In the genomic region with DNA sequence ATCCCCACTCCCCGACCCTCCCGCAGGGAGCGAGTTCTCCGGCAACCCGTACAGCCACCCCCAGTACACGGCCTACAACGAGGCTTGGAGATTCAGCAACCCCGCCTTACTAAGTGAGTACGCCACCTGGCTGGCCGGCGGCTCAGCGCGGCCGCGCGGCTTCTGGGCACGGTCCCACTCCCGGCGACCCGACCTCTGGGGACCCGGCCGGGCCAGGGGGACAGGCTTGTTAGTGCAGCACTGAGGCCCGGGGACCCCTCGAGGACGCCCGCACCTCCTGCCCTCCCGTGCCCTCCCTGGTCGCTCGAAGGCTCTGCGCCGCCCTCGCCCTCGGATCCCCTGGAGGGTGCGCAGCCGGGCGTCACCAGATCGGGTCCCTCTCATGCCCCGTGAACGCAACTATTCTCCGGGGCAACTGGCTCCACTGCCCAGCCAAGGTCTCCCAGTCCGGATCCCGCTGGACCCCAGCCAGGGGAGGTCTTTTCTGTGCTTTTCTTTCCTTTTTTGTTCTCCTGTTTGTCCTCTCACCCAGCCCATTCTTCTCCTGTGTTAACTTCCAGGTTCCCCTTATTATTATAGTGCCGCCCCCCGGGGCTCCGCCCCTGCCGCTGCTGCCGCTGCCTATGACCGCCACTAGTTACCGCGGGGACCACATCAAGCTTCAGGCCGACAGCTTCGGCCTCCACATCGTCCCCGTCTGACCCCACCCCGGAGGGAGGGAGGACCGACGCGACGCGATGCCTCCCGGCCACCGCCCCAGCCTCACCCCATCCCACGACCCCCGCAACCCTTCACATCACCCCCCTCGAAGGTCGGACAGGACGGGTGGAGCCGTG, we compare ENCODE assay signal across 8 cellular contexts.
DNase-seq lines count a peak whose midpoint lies in the region; ATAC-seq and TF ChIP-seq lines count a peak whose summit lies in the region.

No MANE protein-coding gene starts in this region.

- H3K27ac ChIP-seq in HEK293 (ENCODE audit: extremely low read depth, low read depth, low read length) (no peak overlapping the region), neural progenitor cell (no peak overlapping the region)

- H3K9me3 Mint-ChIP-seq in WTC11 (no peaks in the 10 kb centered on the region), neural progenitor cell (peaks cover 7% of the 10 kb centered on the region)

- TF ChIP-seq POLR2A in erythroblast (IDR thresholded peaks at IDR 0.05; ENCODE audit: low read length): no peak

- POLR2A ChIA-PET in HEK293 (lab: Yijun Ruan, JAX) (no interaction called here), WTC11 (lab: Charles Lee) (interaction anchor here (0.9 kb wide), 1 partner anchor 273 kb away, joined by 3 read pairs; no protein-coding TSS in a partner anchor)

- no peaks in the 10 kb centered on the region for H3K36me3 ChIP-seq in HEK293 (ENCODE audit: control insufficient read depth in 2 of 2, insufficient read depth in 1 of 2, low read length in 2 of 2)
- no peaks in the 10 kb centered on the region for H3K36me3 ChIP-seq in neural progenitor cell

- peaks cover 90% of the 10 kb centered on the region for H4K20me1 ChIP-seq in neural progenitor cell (ENCODE audit: low read depth)

- no peaks in the 10 kb centered on the region for H3K4me1 ChIP-seq in HEK293 (ENCODE audit: control insufficient read depth, insufficient read depth, low read length)
- H3K4me1 ChIP-seq in neural progenitor cell: peaks cover 39% of the 10 kb centered on the region

- no peak overlapping the region for H2AFZ ChIP-seq in neural progenitor cell (replicated peaks)

- H3K79me2 ChIP-seq in neural progenitor cell (ENCODE audit: low read depth): no peaks in the 10 kb centered on the region

- no peaks in the 10 kb centered on the region for H3K9me3 ChIP-seq in HEK293 (ENCODE audit: control insufficient read depth, insufficient read depth, low read depth, low read length)
- no peaks in the 10 kb centered on the region for H3K9me3 ChIP-seq in neural progenitor cell (ENCODE audit: low read depth)

- no peak overlapping the region for H3K27ac Mint-ChIP-seq in WTC11
- H3K27ac Mint-ChIP-seq in neural progenitor cell: no peak overlapping the region

- H3K9ac ChIP-seq in neural progenitor cell: no peak overlapping the region

- no peaks in the 10 kb centered on the region; the same call in 1 of the 2 replicates for H3K27me3 Mint-ChIP-seq in WTC11 (ENCODE audit: low read depth)
- peaks cover 81% of the 10 kb centered on the region for H3K27me3 Mint-ChIP-seq in neural progenitor cell (ENCODE audit: insufficient read depth, low read depth)

- peak; percentile 19 for ATAC-seq in WTC11
- ATAC-seq in GM19324 (IDR thresholded peaks at IDR 0.05; ENCODE audit: low FRiP score, unreplicated experiment): no peak
- no peak for ATAC-seq in HG02885 (IDR thresholded peaks at IDR 0.05; ENCODE audit: poor library complexity, unreplicated experiment)

- H3K4me3 ChIP-seq in HEK293 (ENCODE audit: low read depth, low read length) (no peak overlapping the region), epithelial cell of esophagus (ENCODE audit: low read length) (peak overlapping the region; percentile 38), neural progenitor cell (peak overlapping the region; percentile 43)

- H3K4me2 ChIP-seq in neural progenitor cell: peak overlapping the region; percentile 79

- H3K27me3 ChIP-seq in neural progenitor cell: peaks cover 100% of the 10 kb centered on the region

- H3K36me3 Mint-ChIP-seq in WTC11: no peaks in the 10 kb centered on the region
- no peaks in the 10 kb centered on the region for H3K36me3 Mint-ChIP-seq in neural progenitor cell

- DNase-seq in AML-193 (lab: John Stamatoyannopoulos, UW) (peak; percentile 10 to 15), WTC11 (ENCODE audit: low spot score) (peak; percentile 59), epithelial cell of esophagus (ENCODE audit: low read depth) (peak; percentile 25), neural progenitor cell (ENCODE audit: low spot score) (peak; percentile 78), erythroblast (lab: John Stamatoyannopoulos, UW) (no peak)

- CTCF ChIA-PET in HEK293 (lab: Yijun Ruan, JAX): no interaction called here
- CTCF ChIA-PET in WTC11 (lab: Charles Lee): interaction anchor here (0.5 to 2.1 kb wide), 20 partner anchors 10 to 1559 kb away, joined by 3 to 8 read pairs (median 4); partner anchors contain the start of genes HIF1AN and PAX2

- H3K4me1 Mint-ChIP-seq in WTC11 (peaks cover 33% of the 10 kb centered on the region), neural progenitor cell (peaks cover 33% of the 10 kb centered on the region)

- TF ChIP-seq CTCF in HEK293 (tag by site-specific recombination; IDR thresholded peaks at IDR 0.05) (no peak), WTC11 (IDR thresholded peaks at IDR 0.05) (no peak), epithelial cell of esophagus (IDR thresholded peaks at IDR 0.05; ENCODE audit: insufficient read depth, low read depth, low read length, missing control alignments) (peak; percentile 29), neural progenitor cell (IDR thresholded peaks at IDR 0.05) (peak; percentile 34)

- H3F3A ChIP-seq in neural progenitor cell (ENCODE audit: low read depth): peaks cover 34% of the 10 kb centered on the region

- peak overlapping the region; percentile 66 for H3K4me3 Mint-ChIP-seq in WTC11
- H3K4me3 Mint-ChIP-seq in neural progenitor cell: peak overlapping the region; percentile 82

TF ChIP-seq in HEK293, 187 proteins besides CTCF, POLR2A, EP300 and RAD21:
- TF ChIP-seq, protein P1, sequence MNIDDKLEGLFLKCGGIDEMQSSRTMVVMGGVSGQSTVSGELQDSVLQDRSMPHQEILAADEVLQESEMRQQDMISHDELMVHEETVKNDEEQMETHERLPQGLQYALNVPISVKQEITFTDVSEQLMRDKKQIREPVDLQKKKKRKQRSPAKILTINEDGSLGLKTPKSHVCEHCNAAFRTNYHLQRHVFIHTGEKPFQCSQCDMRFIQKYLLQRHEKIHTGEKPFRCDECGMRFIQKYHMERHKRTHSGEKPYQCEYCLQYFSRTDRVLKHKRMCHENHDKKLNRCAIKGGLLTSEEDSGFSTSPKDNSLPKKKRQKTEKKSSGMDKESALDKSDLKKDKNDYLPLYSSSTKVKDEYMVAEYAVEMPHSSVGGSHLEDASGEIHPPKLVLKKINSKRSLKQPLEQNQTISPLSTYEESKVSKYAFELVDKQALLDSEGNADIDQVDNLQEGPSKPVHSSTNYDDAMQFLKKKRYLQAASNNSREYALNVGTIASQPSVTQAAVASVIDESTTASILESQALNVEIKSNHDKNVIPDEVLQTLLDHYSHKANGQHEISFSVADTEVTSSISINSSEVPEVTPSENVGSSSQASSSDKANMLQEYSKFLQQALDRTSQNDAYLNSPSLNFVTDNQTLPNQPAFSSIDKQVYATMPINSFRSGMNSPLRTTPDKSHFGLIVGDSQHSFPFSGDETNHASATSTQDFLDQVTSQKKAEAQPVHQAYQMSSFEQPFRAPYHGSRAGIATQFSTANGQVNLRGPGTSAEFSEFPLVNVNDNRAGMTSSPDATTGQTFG (tag by site-specific recombination; IDR thresholded peaks at IDR 0.05; ENCODE audit: borderline replicate concordance): no peak
- peak; percentile 33; the same call in 1 of the 2 replicates for TF ChIP-seq KLF8 (tag by site-specific recombination; IDR thresholded peaks at IDR 0.05)
TF ChIP-seq in HEK293: peak in this region for 1.

TF ChIP-seq in WTC11, 78 proteins besides CTCF, POLR2A, EP300 and RAD21:
- no peak for TF ChIP-seq GRHL2 (CRISPR knock-in tag; IDR thresholded peaks at IDR 0.05; ENCODE audit: insufficient replicate concordance, severe bottlenecking)
- TF ChIP-seq AFF4 (CRISPR knock-in tag; IDR thresholded peaks at IDR 0.05; ENCODE audit: borderline replicate concordance): no peak

Comparison
In these comparisons a context has a peak if more than half of its experiments do, and no peak if none do; other contexts are left out.
1. DNase-seq: peak in AML-193 (2 of 2), WTC11 (single experiment), epithelial cell of esophagus (single experiment) and neural progenitor cell (single experiment); none in erythroblast (0 of 2).
2. CTCF ChIP-seq: peak in epithelial cell of esophagus (single experiment) and neural progenitor cell (single experiment); none in HEK293 (single experiment) and WTC11 (single experiment).